9 cellular contexts compared by ENCODE assay signal in the genomic region with DNA sequence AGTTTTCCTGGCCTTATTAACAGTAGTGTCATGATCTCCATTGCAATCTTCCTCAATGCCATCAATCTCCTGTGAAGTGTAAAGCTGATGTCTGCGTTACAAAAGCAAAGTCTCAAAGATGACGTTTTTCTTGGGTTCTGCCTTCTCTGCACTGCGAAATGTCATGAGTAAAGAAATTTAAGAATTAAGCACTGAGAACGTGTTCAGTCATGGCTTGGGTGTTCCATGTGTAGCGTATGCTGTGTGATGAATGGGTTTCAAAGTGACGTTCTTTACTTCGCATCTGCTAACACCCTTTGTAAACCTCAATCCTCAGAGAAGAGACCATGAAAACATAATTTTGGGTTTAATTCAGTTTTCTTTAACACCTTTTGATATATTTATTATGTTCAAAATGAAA. TPM values are rescaled to one million over a fixed set of nuclear protein-coding genes. Genes with fewer than 3 reads are reported as not detected.
DNase-seq lines count a peak whose midpoint lies in the region; ATAC-seq and TF ChIP-seq lines count a peak whose summit lies in the region.
"Had no signal": no experiment of that assay in that cellular context is flagged by ENCODE, and none has a peak within 500 bp of the region (broad histone marks: within the 10 kb centered on the region; RNA-seq: fewer than 3 reads in every experiment).

No MANE protein-coding gene starts in this region.

- H3K4me3 Mint-ChIP-seq in effector memory CD8-positive, alpha-beta T cell: peak overlapping the region; percentile 89 to 91
- H3K4me3 Mint-ChIP-seq in neural progenitor cell: peak overlapping the region; percentile 84

- TF ChIP-seq CTCF in BJ (IDR thresholded peaks at IDR 0.05; ENCODE audit: insufficient read depth, low read depth, low read length) (no peak), OCI-LY1 (IDR thresholded peaks at IDR 0.05; ENCODE audit: low read length) (no peak), neural progenitor cell (IDR thresholded peaks at IDR 0.05) (no peak)

- H3K4me3 ChIP-seq in BJ (ENCODE audit: low read depth, low read length) (peak overlapping the region; percentile 68), OCI-LY1 (ENCODE audit: low read depth, low read length, poor library complexity, severe bottlenecking) (peak overlapping the region; percentile 74), neural progenitor cell (peak overlapping the region; percentile 73)

- peak overlapping the region; percentile 59 for H3K9ac ChIP-seq in OCI-LY1 (ENCODE audit: low read length)
- H3K9ac ChIP-seq in neural progenitor cell: no peak overlapping the region

- H3K27me3 ChIP-seq in BJ (ENCODE audit: control insufficient read depth, insufficient read depth, low read length): no peaks in the 10 kb centered on the region
- H3K27me3 ChIP-seq in OCI-LY1 (ENCODE audit: insufficient read depth, low read length): no peaks in the 10 kb centered on the region
- H3K27me3 ChIP-seq in neural progenitor cell: peaks cover 10% of the 10 kb centered on the region

- H3K9me2 ChIP-seq in OCI-LY1 (ENCODE audit: low read depth, low read length): no peaks in the 10 kb centered on the region

- H2AFZ ChIP-seq in OCI-LY1 (ENCODE audit: low read length): no peak overlapping the region
- peak overlapping the region; percentile 96 for H2AFZ ChIP-seq in neural progenitor cell (replicated peaks)

- no peaks in the 10 kb centered on the region for H3K36me3 ChIP-seq in BJ (ENCODE audit: control insufficient read depth, insufficient read depth, low read length)
- H3K36me3 ChIP-seq in OCI-LY1 (ENCODE audit: insufficient read depth, low read length): no peaks in the 10 kb centered on the region
- no peaks in the 10 kb centered on the region for H3K36me3 ChIP-seq in neural progenitor cell

- peaks cover 16% of the 10 kb centered on the region for H3K4me1 ChIP-seq in OCI-LY1 (ENCODE audit: insufficient read depth, low read length, severe bottlenecking)
- no peaks in the 10 kb centered on the region for H3K4me1 ChIP-seq in neural progenitor cell

- CTCF ChIA-PET in BJ (lab: Yijun Ruan, JAX): interaction anchor here (1.0 to 2.7 kb wide), 5 partner anchors 9 to 327 kb away, joined by 3 to 22 read pairs (median 5); no protein-coding TSS in a partner anchor

- peaks cover 15% of the 10 kb centered on the region for H3K36me3 Mint-ChIP-seq in effector memory CD8-positive, alpha-beta T cell (ENCODE audit: insufficient read depth)
- no peaks in the 10 kb centered on the region for H3K36me3 Mint-ChIP-seq in neural progenitor cell

- H3K79me2 ChIP-seq in OCI-LY1 (ENCODE audit: insufficient read depth, low read length) (no peaks in the 10 kb centered on the region), neural progenitor cell (ENCODE audit: low read depth) (no peaks in the 10 kb centered on the region)

- H3F3A ChIP-seq in OCI-LY1 (ENCODE audit: insufficient read depth, low read length): no peaks in the 10 kb centered on the region
- no peaks in the 10 kb centered on the region for H3F3A ChIP-seq in neural progenitor cell (ENCODE audit: low read depth)

- H3K27ac ChIP-seq in OCI-LY1 (ENCODE audit: low read depth, low read length, poor library complexity, severe bottlenecking): no peak overlapping the region
- H3K27ac ChIP-seq in neural progenitor cell: no peak overlapping the region

- H3K4me1 Mint-ChIP-seq in effector memory CD8-positive, alpha-beta T cell (ENCODE audit: low read depth in 2 of 2): peaks cover 11 to 22% of the 10 kb centered on the region in 2 donors
- H3K4me1 Mint-ChIP-seq in neural progenitor cell: peaks cover 3% of the 10 kb centered on the region

- POLR2A ChIA-PET in BJ (lab: Charles Lee): no interaction called here

- peak overlapping the region; percentile 75 for H3K4me2 ChIP-seq in OCI-LY1 (ENCODE audit: low read length)
- peak overlapping the region; percentile 80 for H3K4me2 ChIP-seq in neural progenitor cell

- no peaks in the 10 kb centered on the region for H3K27me3 Mint-ChIP-seq in effector memory CD8-positive, alpha-beta T cell
- no peaks in the 10 kb centered on the region for H3K27me3 Mint-ChIP-seq in neural progenitor cell (ENCODE audit: insufficient read depth, low read depth)

- DNase-seq in BJ (ENCODE audit: low read depth): no peak
- no peak for DNase-seq in effector memory CD8-positive, alpha-beta T cell
- DNase-seq in neural progenitor cell (ENCODE audit: low spot score): no peak
- DNase-seq in UCSD-AML1 (lab: John Stamatoyannopoulos, UW; ENCODE audit: unreplicated experiment): no peak
- no peak for DNase-seq in kidney glomerular epithelial cell (lab: John Stamatoyannopoulos, UW)
- DNase-seq: small intestine had no signal

- no peaks in the 10 kb centered on the region for H4K20me1 ChIP-seq in OCI-LY1 (ENCODE audit: insufficient read depth, low read length)
- no peaks in the 10 kb centered on the region for H4K20me1 ChIP-seq in neural progenitor cell (ENCODE audit: low read depth)

- H3K9me3 Mint-ChIP-seq in effector memory CD8-positive, alpha-beta T cell: no peaks in the 10 kb centered on the region
- no peaks in the 10 kb centered on the region for H3K9me3 Mint-ChIP-seq in neural progenitor cell

- peak overlapping the region; percentile 95 to 98 for H3K27ac Mint-ChIP-seq in effector memory CD8-positive, alpha-beta T cell
- H3K27ac Mint-ChIP-seq in neural progenitor cell: no peak overlapping the region

- H3K9me3 ChIP-seq in OCI-LY1 (ENCODE audit: low read length): no peaks in the 10 kb centered on the region
- no peaks in the 10 kb centered on the region for H3K9me3 ChIP-seq in neural progenitor cell (ENCODE audit: low read depth)

- no peak for ATAC-seq in effector memory CD8-positive, alpha-beta T cell (replicated peaks)
- no peak for ATAC-seq in GM18517 (IDR thresholded peaks at IDR 0.05; ENCODE audit: unreplicated experiment)
- ATAC-seq in GM18498 (IDR thresholded peaks at IDR 0.05; ENCODE audit: unreplicated experiment): no peak

RNA-seq across cellular contexts. Expression of gene NAP1L5, which starts 1.0 kb away (rescaled TPM):
- polyA plus RNA-seq in BJ (2011; rRNA removed): 2.2 and 5.3 TPM in 2 replicates
- polyA minus RNA-seq in BJ (2011; rRNA and poly(A)+ RNA removed): 0.85 and 1.6 TPM in 2 replicates
- 2.4 and 6.9 TPM in 2 replicates for total RNA-seq in neural progenitor cell (ENCODE audit: low replicate concordance)
